ENCODE assay signal across 1 cellular context in the genomic region with DNA sequence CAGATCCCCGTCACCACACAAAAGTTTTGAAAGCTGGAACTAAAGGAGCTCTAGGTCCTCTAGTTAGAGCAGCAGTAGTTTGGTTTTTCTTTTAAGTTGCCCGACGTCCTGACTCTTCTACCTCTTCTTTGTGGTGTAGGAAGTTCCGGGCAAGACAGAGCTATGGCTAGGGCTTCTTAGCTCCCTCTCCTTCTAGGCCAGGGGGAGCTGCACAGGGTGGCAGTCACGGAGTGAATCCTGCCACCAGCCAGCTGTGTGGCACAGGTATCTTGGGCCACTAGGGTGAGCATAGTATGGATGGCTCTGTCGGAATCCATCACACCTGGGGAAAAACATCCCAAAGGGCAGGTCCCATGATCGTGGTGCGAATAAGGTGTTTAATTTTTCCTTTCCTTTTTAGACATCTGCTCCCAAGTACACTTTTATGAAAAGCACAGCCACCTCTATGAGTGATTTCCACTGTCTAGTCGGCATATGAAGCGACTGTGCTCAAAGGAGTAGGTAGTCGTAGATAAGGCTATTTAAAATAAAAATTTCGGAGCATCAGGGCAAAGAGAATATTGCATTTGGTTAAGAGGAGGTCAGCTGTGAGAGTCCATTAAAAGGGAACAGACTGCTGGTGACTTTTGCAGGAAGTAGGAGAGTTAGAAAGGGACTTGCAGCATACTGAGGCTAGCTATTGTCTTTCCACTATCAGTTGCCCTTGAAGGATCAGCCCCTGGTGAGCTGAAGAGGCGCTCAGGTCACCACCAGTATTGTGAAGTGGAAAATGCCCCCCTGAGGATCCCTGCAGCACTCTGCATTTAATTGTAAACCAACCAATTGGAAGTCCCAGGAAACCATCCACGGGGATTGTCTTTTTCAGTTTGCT.
TF ChIP-seq lines count a peak whose summit lies in the region.

No MANE protein-coding gene starts in this region.

TF ChIP-seq in HepG2, 621 proteins besides CTCF, POLR2A, EP300 and RAD21 (continued from another document and continues in another):
- TF ChIP-seq POGK (CRISPR knock-in tag; conservative IDR thresholded peaks at IDR 0.05) (no peak), ATM (IDR thresholded peaks at IDR 0.05; ENCODE audit: borderline replicate concordance) (no peak), MTF2 (CRISPR knock-in tag; IDR thresholded peaks at IDR 0.05; ENCODE audit: borderline replicate concordance) (no peak), GRHL1 (CRISPR knock-in tag; conservative IDR thresholded peaks at IDR 0.05) (no peak), CAMTA2 (CRISPR knock-in tag; IDR thresholded peaks at IDR 0.05; ENCODE audit: borderline replicate concordance) (no peak), ZSCAN30 (CRISPR knock-in tag; IDR thresholded peaks at IDR 0.05) (no peak), MIER3 (CRISPR knock-in tag; IDR thresholded peaks at IDR 0.05; ENCODE audit: borderline replicate concordance) (no peak), HDAC2 (CRISPR knock-in tag; IDR thresholded peaks at IDR 0.05) (peak; percentile 25; the same call in 1 of the 2 replicates), GATAD2A (CRISPR knock-in tag; IDR thresholded peaks at IDR 0.05) (0 out of 2 replicates have a peak, but pooled peaks have one; percentile 6), EEA1 (CRISPR knock-in tag; IDR thresholded peaks at IDR 0.05; ENCODE audit: borderline replicate concordance) (no peak), ZNF292 (CRISPR knock-in tag; IDR thresholded peaks at IDR 0.05; ENCODE audit: borderline replicate concordance, low read depth) (peak; percentile 85), ELF3 (CRISPR knock-in tag; IDR thresholded peaks at IDR 0.05) (no peak; the same call in 1 of the 2 replicates), NFAT5 (CRISPR knock-in tag; IDR thresholded peaks at IDR 0.05) (no peak), ZNF558 (CRISPR knock-in tag; IDR thresholded peaks at IDR 0.05; ENCODE audit: borderline replicate concordance) (no peak), MXD1 (CRISPR knock-in tag; IDR thresholded peaks at IDR 0.05) (no peak), KAT7 (CRISPR knock-in tag; IDR thresholded peaks at IDR 0.05; ENCODE audit: borderline replicate concordance) (no peak; the same call in 1 of the 2 replicates), ATF3 (CRISPR knock-in tag; IDR thresholded peaks at IDR 0.05) (no peak), ASH2L (IDR thresholded peaks at IDR 0.05; ENCODE audit: insufficient read length, low read depth, low read length) (peak; percentile 26), ZKSCAN5 (CRISPR knock-in tag; IDR thresholded peaks at IDR 0.05) (no peak), ZNF260 (CRISPR knock-in tag; IDR thresholded peaks at IDR 0.05; ENCODE audit: borderline replicate concordance, low read depth) (no peak), ATF6 (CRISPR knock-in tag; conservative IDR thresholded peaks at IDR 0.05) (no peak), ZNF598 (CRISPR knock-in tag; IDR thresholded peaks at IDR 0.05; ENCODE audit: borderline replicate concordance) (peak; percentile 58; the same call in 1 of the 2 replicates), PHF20 (CRISPR knock-in tag; IDR thresholded peaks at IDR 0.05) (no peak), TGIF2 (CRISPR knock-in tag; IDR thresholded peaks at IDR 0.05) (peak; percentile 38; the same call in 1 of the 2 replicates), ZHX1 (CRISPR knock-in tag; IDR thresholded peaks at IDR 0.05; ENCODE audit: low read depth) (no peak), TP53 (CRISPR knock-in tag; conservative IDR thresholded peaks at IDR 0.05) (0 out of 2 replicates have a peak, but pooled peaks have one; percentile 25), ZNF337 (CRISPR knock-in tag; IDR thresholded peaks at IDR 0.05; ENCODE audit: borderline replicate concordance, low read depth) (peak; percentile 45; the same call in 1 of the 2 replicates), ZNF607 (CRISPR knock-in tag; IDR thresholded peaks at IDR 0.05; ENCODE audit: borderline replicate concordance) (peak; percentile 42; the same call in 1 of the 2 replicates)
- TF ChIP-seq, protein P1, sequence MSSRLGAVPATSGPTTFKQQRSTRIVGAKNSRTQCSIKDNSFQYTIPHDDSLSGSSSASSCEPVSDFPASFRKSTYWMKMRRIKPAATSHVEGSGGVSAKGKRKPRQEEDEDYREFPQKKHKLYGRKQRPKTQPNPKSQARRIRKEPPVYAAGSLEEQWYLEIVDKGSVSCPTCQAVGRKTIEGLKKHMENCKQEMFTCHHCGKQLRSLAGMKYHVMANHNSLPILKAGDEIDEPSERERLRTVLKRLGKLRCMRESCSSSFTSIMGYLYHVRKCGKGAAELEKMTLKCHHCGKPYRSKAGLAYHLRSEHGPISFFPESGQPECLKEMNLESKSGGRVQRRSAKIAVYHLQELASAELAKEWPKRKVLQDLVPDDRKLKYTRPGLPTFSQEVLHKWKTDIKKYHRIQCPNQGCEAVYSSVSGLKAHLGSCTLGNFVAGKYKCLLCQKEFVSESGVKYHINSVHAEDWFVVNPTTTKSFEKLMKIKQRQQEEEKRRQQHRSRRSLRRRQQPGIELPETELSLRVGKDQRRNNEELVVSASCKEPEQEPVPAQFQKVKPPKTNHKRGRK (CRISPR knock-in tag; IDR thresholded peaks at IDR 0.05), result no peak
- TF ChIP-seq, protein P2, sequence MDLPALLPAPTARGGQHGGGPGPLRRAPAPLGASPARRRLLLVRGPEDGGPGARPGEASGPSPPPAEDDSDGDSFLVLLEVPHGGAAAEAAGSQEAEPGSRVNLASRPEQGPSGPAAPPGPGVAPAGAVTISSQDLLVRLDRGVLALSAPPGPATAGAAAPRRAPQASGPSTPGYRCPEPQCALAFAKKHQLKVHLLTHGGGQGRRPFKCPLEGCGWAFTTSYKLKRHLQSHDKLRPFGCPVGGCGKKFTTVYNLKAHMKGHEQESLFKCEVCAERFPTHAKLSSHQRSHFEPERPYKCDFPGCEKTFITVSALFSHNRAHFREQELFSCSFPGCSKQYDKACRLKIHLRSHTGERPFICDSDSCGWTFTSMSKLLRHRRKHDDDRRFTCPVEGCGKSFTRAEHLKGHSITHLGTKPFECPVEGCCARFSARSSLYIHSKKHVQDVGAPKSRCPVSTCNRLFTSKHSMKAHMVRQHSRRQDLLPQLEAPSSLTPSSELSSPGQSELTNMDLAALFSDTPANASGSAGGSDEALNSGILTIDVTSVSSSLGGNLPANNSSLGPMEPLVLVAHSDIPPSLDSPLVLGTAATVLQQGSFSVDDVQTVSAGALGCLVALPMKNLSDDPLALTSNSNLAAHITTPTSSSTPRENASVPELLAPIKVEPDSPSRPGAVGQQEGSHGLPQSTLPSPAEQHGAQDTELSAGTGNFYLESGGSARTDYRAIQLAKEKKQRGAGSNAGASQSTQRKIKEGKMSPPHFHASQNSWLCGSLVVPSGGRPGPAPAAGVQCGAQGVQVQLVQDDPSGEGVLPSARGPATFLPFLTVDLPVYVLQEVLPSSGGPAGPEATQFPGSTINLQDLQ (CRISPR knock-in tag; IDR thresholded peaks at IDR 0.05), result no peak
- TF ChIP-seq, protein P3, sequence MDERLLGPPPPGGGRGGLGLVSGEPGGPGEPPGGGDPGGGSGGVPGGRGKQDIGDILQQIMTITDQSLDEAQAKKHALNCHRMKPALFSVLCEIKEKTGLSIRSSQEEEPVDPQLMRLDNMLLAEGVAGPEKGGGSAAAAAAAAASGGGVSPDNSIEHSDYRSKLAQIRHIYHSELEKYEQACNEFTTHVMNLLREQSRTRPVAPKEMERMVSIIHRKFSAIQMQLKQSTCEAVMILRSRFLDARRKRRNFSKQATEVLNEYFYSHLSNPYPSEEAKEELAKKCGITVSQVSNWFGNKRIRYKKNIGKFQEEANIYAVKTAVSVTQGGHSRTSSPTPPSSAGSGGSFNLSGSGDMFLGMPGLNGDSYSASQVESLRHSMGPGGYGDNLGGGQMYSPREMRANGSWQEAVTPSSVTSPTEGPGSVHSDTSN (CRISPR knock-in tag; IDR thresholded peaks at IDR 0.05), result no peak
